19 cellular contexts compared by ENCODE assay signal in the genomic region with DNA sequence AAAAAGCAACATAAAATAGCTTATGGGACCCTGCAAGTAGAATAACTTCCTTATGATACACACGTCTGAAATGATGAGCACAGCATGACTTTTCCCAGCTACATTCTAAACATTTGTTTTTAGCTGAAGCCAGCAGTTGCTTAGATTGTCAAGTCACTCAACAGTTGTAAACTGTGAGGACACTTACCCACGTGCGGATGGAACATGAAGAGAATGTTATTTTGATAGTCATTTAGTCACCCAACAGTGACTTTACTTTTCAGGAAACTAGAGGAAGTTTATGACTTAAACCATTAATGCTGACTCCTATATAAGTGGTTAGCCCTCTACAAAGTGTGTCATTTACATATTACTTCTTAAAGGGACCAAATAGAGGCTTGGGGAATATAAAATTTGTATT. TPM values are rescaled to one million over a fixed set of nuclear protein-coding genes. Genes with fewer than 3 reads are reported as not detected.
DNase-seq lines count a peak whose midpoint lies in the region; ATAC-seq and TF ChIP-seq lines count a peak whose summit lies in the region.
"Had no signal": no experiment of that assay in that cellular context is flagged by ENCODE, and none has a peak within 500 bp of the region (broad histone marks: within the 10 kb centered on the region; RNA-seq: fewer than 3 reads in every experiment).

No MANE protein-coding gene starts in this region.

- no peak overlapping the region for H3K4me3 Mint-ChIP-seq in activated CD4-positive, alpha-beta T cell treated with anti-CD3 and anti-CD28 coated beads, Interleukin-2, amount 10 ng/mL, durations not matched to agents 24 days and 14 days
- H3K4me3 Mint-ChIP-seq in stimulated activated naive B cell treated with anti-CD40 and anti-IgM and Interleukin-4, amounts not matched to agents 10 μg/mL and 1 μg/mL and 100 μg/mL, for 72 hours: no peak overlapping the region
- H3K4me3 Mint-ChIP-seq: activated naive CD4-positive, alpha-beta T cell treated with anti-CD3 and anti-CD28 coated beads, Interleukin-2, amount 10 ng/mL, durations not matched to agents 7 days and 5 days had no signal

- H3K27ac ChIP-seq in OCI-LY1 (ENCODE audit: low read depth, low read length, poor library complexity, severe bottlenecking): no peak overlapping the region
- peak overlapping the region in 3 of 4 donors; percentile 27 to 90 (median 39) for H3K27ac ChIP-seq in gastroesophageal sphincter
- no peak overlapping the region for H3K27ac ChIP-seq in breast epithelium
- H3K27ac ChIP-seq: HL-60, suprapubic skin had no signal

- H3K4me1 ChIP-seq in OCI-LY1 (ENCODE audit: insufficient read depth, low read length, severe bottlenecking): peaks cover 39% of the 10 kb centered on the region
- H3K4me1 ChIP-seq in gastroesophageal sphincter: peaks cover 3 to 52% (median 5%) of the 10 kb centered on the region in 3 donors
- H3K4me1 ChIP-seq in breast epithelium: no peaks in the 10 kb centered on the region

- H3K27me3 Mint-ChIP-seq in activated CD4-positive, alpha-beta T cell treated with anti-CD3 and anti-CD28 coated beads, Interleukin-2, amount 10 ng/mL, durations not matched to agents 24 days and 14 days: no peaks in the 10 kb centered on the region
- no peaks in the 10 kb centered on the region for H3K27me3 Mint-ChIP-seq in stimulated activated naive B cell treated with anti-CD40 and anti-IgM and Interleukin-4, amounts not matched to agents 10 μg/mL and 1 μg/mL and 100 μg/mL, for 72 hours
- H3K27me3 Mint-ChIP-seq: activated naive CD4-positive, alpha-beta T cell treated with anti-CD3 and anti-CD28 coated beads, Interleukin-2, amount 10 ng/mL, durations not matched to agents 7 days and 5 days had no signal

- no peak for TF ChIP-seq POLR2A in gastroesophageal sphincter (IDR thresholded peaks at IDR 0.05)
- TF ChIP-seq POLR2A in breast epithelium (IDR thresholded peaks at IDR 0.05): no peak

- ATAC-seq in gastroesophageal sphincter (no peak), HG03097 (IDR thresholded peaks at IDR 0.05; ENCODE audit: low FRiP score, unreplicated experiment) (no peak)
- no peak for ATAC-seq in stimulated activated naive B cell treated with anti-CD40 and anti-IgM and Interleukin-4, amounts not matched to agents 10 μg/mL and 1 μg/mL and 100 μg/mL, for 72 hours (replicated peaks)
- ATAC-seq: right cardiac atrium had no signal

- no peaks in the 10 kb centered on the region for H4K20me1 ChIP-seq in OCI-LY1 (ENCODE audit: insufficient read depth, low read length)

- H2AFZ ChIP-seq in OCI-LY1 (ENCODE audit: low read length): no peak overlapping the region

- no peak for TF ChIP-seq EP300 in gastroesophageal sphincter (IDR thresholded peaks at IDR 0.05)

- H3K36me3 ChIP-seq in OCI-LY1 (ENCODE audit: insufficient read depth, low read length) (peaks cover 43% of the 10 kb centered on the region), gastroesophageal sphincter (peaks cover 0 to 10% of the 10 kb centered on the region in 2 donors), breast epithelium (no peaks in the 10 kb centered on the region)
- H3K36me3 ChIP-seq: HAP-1, suprapubic skin had no signal

- no peaks in the 10 kb centered on the region; the same call in 1 of the 2 replicates for H3F3A ChIP-seq in OCI-LY1 (ENCODE audit: insufficient read depth, low read length)

- 10 to 37% methylated on average over 3 of the region's 3 CpGs for WGBS in gastroesophageal sphincter (ENCODE audit: low coverage in 1 of 2), 2 donors

- no peaks in the 10 kb centered on the region; the same call in 1 of the 2 replicates for H3K79me2 ChIP-seq in OCI-LY1 (ENCODE audit: insufficient read depth, low read length)

- TF ChIP-seq CTCF in OCI-LY1 (IDR thresholded peaks at IDR 0.05; ENCODE audit: low read length): no peak
- TF ChIP-seq CTCF in gastroesophageal sphincter (IDR thresholded peaks at IDR 0.05): no peak
- TF ChIP-seq CTCF in breast epithelium (IDR thresholded peaks at IDR 0.05): no peak

- no peak for DNase-seq in activated CD4-positive, alpha-beta T cell treated with anti-CD3 and anti-CD28 coated beads, Interleukin-2, amount 10 ng/mL, durations not matched to agents 24 days and 14 days
- no peak for DNase-seq in activated CD4-positive, alpha-beta T cell treated with anti-CD3 and anti-CD28 coated beads for 1 hour
- no peak for DNase-seq in stimulated activated naive B cell treated with anti-CD40 and anti-IgM and Interleukin-4, amounts not matched to agents 10 μg/mL and 1 μg/mL and 100 μg/mL, for 72 hours
- DNase-seq in breast epithelium (ENCODE audit: low spot score in 2 of 2) (no peak), MV-4-11 (lab: John Stamatoyannopoulos, UW) (no peak)
- DNase-seq: 8988T; activated naive CD4-positive, alpha-beta T cell treated with anti-CD3 and anti-CD28 coated beads, Interleukin-2, amount 10 ng/mL, durations not matched to agents 7 days and 5 days; NCI-H2029; right cardiac atrium; stimulated activated CD4-positive, alpha-beta T cell treated with anti-CD3 and anti-CD28 coated beads, Interleukin-4, amount 100 ng/mL, for 4 hours had no signal

- no peaks in the 10 kb centered on the region for H3K9me3 Mint-ChIP-seq in activated CD4-positive, alpha-beta T cell treated with anti-CD3 and anti-CD28 coated beads, Interleukin-2, amount 10 ng/mL, durations not matched to agents 24 days and 14 days
- H3K9me3 Mint-ChIP-seq in stimulated activated naive B cell treated with anti-CD40 and anti-IgM and Interleukin-4, amounts not matched to agents 10 μg/mL and 1 μg/mL and 100 μg/mL, for 72 hours: no peaks in the 10 kb centered on the region
- H3K9me3 Mint-ChIP-seq: activated naive CD4-positive, alpha-beta T cell treated with anti-CD3 and anti-CD28 coated beads, Interleukin-2, amount 10 ng/mL, durations not matched to agents 7 days and 5 days had no signal

- H3K27me3 ChIP-seq in OCI-LY1 (ENCODE audit: insufficient read depth, low read length) (no peaks in the 10 kb centered on the region), gastroesophageal sphincter (no peaks in the 10 kb centered on the region), breast epithelium (no peaks in the 10 kb centered on the region)
- H3K27me3 ChIP-seq: suprapubic skin had no signal

- peaks cover 26% of the 10 kb centered on the region for H3K36me3 Mint-ChIP-seq in activated CD4-positive, alpha-beta T cell treated with anti-CD3 and anti-CD28 coated beads, Interleukin-2, amount 10 ng/mL, durations not matched to agents 24 days and 14 days (ENCODE audit: low read depth)
- H3K36me3 Mint-ChIP-seq in stimulated activated naive B cell treated with anti-CD40 and anti-IgM and Interleukin-4, amounts not matched to agents 10 μg/mL and 1 μg/mL and 100 μg/mL, for 72 hours: no peaks in the 10 kb centered on the region

- H3K4me1 Mint-ChIP-seq in activated CD4-positive, alpha-beta T cell treated with anti-CD3 and anti-CD28 coated beads, Interleukin-2, amount 10 ng/mL, durations not matched to agents 24 days and 14 days: peaks cover 11% of the 10 kb centered on the region
- H3K4me1 Mint-ChIP-seq in stimulated activated naive B cell treated with anti-CD40 and anti-IgM and Interleukin-4, amounts not matched to agents 10 μg/mL and 1 μg/mL and 100 μg/mL, for 72 hours: peaks cover 4 to 14% of the 10 kb centered on the region in 2 donors

- H3K9ac ChIP-seq in OCI-LY1 (ENCODE audit: low read length): no peak overlapping the region

- intact Hi-C loops in activated CD4-positive, alpha-beta T cell treated with anti-CD3 and anti-CD28 coated beads, Interleukin-2, amount 10 ng/mL, durations not matched to agents 24 days and 14 days (cut with micrococcal nuclease): no loop called here
- intact Hi-C loops in breast epithelium (cut with DNase I; ENCODE audit: low total_unique reads): loop anchor here (10.0 kb wide), 1 partner anchor 1264 kb away; no protein-coding TSS in a partner anchor

- 0 out of 2 replicates have a peak overlapping the region, but pooled peaks have one; percentile 18 for H3K4me2 ChIP-seq in OCI-LY1 (ENCODE audit: low read length)

- H3K9me2 ChIP-seq in OCI-LY1 (ENCODE audit: low read depth, low read length): no peaks in the 10 kb centered on the region

- H3K4me3 ChIP-seq in OCI-LY1 (ENCODE audit: low read depth, low read length, poor library complexity, severe bottlenecking) (no peak overlapping the region), gastroesophageal sphincter (no peak overlapping the region), breast epithelium (no peak overlapping the region)
- H3K4me3 ChIP-seq: HAP-1, suprapubic skin had no signal

- H3K9me3 ChIP-seq in OCI-LY1 (ENCODE audit: low read length) (no peaks in the 10 kb centered on the region), gastroesophageal sphincter (no peaks in the 10 kb centered on the region), breast epithelium (no peaks in the 10 kb centered on the region)
- H3K9me3 ChIP-seq: HAP-1, suprapubic skin had no signal

- peak overlapping the region; percentile 17 for H3K27ac Mint-ChIP-seq in activated CD4-positive, alpha-beta T cell treated with anti-CD3 and anti-CD28 coated beads, Interleukin-2, amount 10 ng/mL, durations not matched to agents 24 days and 14 days
- peak overlapping the region; percentile 16 for H3K27ac Mint-ChIP-seq in stimulated activated naive B cell treated with anti-CD40 and anti-IgM and Interleukin-4, amounts not matched to agents 10 μg/mL and 1 μg/mL and 100 μg/mL, for 72 hours
- H3K27ac Mint-ChIP-seq: activated naive CD4-positive, alpha-beta T cell treated with anti-CD3 and anti-CD28 coated beads, Interleukin-2, amount 10 ng/mL, durations not matched to agents 7 days and 5 days had no signal

RNA-seq across cellular contexts. Expression of gene HACD4, which starts 3.0 kb away (rescaled TPM):
- total RNA-seq in activated CD4-positive, alpha-beta T cell treated with anti-CD3 and anti-CD28 coated beads, Interleukin-2, amount 10 ng/mL, durations not matched to agents 24 days and 14 days: 2.8 and 3.0 TPM in 2 replicates
- total RNA-seq in gastroesophageal sphincter (10 to 100 TPM in 3 of 4 donors, 1 to 10 TPM in 1; 9.8 to 23.9 (median 16.9) TPM), breast epithelium (1 to 10 TPM; 3.3 to 5.1 (median 4.0) TPM)
- total RNA-seq: NCI-H460 had no signal

RNA-seq across cellular contexts. Expression of gene IFNB1, which starts 49.3 kb away (rescaled TPM):
- not detected in 2 replicates for total RNA-seq in activated CD4-positive, alpha-beta T cell treated with anti-CD3 and anti-CD28 coated beads, Interleukin-2, amount 10 ng/mL, durations not matched to agents 24 days and 14 days
- total RNA-seq in gastroesophageal sphincter (not detected), breast epithelium (not detected)
- total RNA-seq: frontal cortex, mucosa of gallbladder, NCI-H460, right cardiac atrium, suprapubic skin had no signal

Comparison
In these comparisons a context has a peak if more than half of its experiments do, and no peak if none do; other contexts are left out.
1. H3K27ac ChIP-seq: peak in gastroesophageal sphincter (3 of 4); none in OCI-LY1 (single experiment) and breast epithelium (0 of 2).